In genomic region chr17:40121886-40122465, GRCh38 we compare ENCODE assay signal across 8 cellular contexts. TPM values are rescaled to one million over a fixed set of nuclear protein-coding genes. Genes with fewer than 3 reads are reported as not detected.
A peak's percentile ranks its signal among the peaks of the same experiment; 100 is the strongest.
DNase-seq lines count a peak whose midpoint lies in the region; ATAC-seq and TF ChIP-seq lines count a peak whose summit lies in the region.

Gene MSL1, plus strand, starts transcription at chr17:40121971. Its CDS starts 642 bp downstream, at chr17:40122613.

- H3K27me3 ChIP-seq in GM23248 (replicated peaks; ENCODE audit: insufficient read depth) (no peaks in the 10 kb centered on the region), heart right ventricle (no peaks in the 10 kb centered on the region), tibial nerve (no peaks in the 10 kb centered on the region)

- 2% methylated on average over 9 to 52 of the region's 71 CpGs for whole genome bisulfite sequencing in GM23248 (ENCODE audit: low coverage in 1 of 2, low lambda C conversion rate in 2 of 2, missing lambda C conversion rate in 2 of 2), 2 experiments
- WGBS in heart right ventricle, 2 donors = 0 to 1% methylated on average over 35 to 69 of the region's 71 CpGs
- WGBS in tibial nerve, 2 donors = 0% methylated on average over 11 to 28 of the region's 71 CpGs

- no peaks in the 10 kb centered on the region for H3K9me2 ChIP-seq in GM23248 (ENCODE audit: insufficient read depth)

- TF ChIP-seq POLR2A in NB4 (IDR thresholded peaks at IDR 0.05; ENCODE audit: extremely low read depth, insufficient read length) (peak; percentile 39), tibial nerve (IDR thresholded peaks at IDR 0.05) (peak; percentile 44 to 73)

- peaks cover 36% of the 10 kb centered on the region for H3K4me1 Mint-ChIP-seq in T-helper 1 cell treated with Interleukin-12 subunit alpha and Interleukin-12 subunit beta and Interleukin-4 antibody, amounts not matched to agents 30 μg/mL and 1 μg/mL, for 36 hours (ENCODE audit: low read depth)

- intact Hi-C loops in heart right ventricle (cut with DNase I) (loop anchor here in 2 of 10 donors (2.0 kb wide), 3 partner anchors 15 to 45 kb away; no protein-coding TSS in a partner anchor), posterior cingulate gyrus (cut with DNase I) (loop anchor here (1.0 kb wide), 1 partner anchor 9 kb away; no protein-coding TSS in a partner anchor)

- H3K27me3 Mint-ChIP-seq in T-helper 1 cell treated with Interleukin-12 subunit alpha and Interleukin-12 subunit beta and Interleukin-4 antibody, amounts not matched to agents 30 μg/mL and 1 μg/mL, for 36 hours (ENCODE audit: low read depth) = no peaks in the 10 kb centered on the region

- H3F3A ChIP-seq in GM23248 (ENCODE audit: insufficient read depth) = peaks cover 24% of the 10 kb centered on the region

- peak within 1 kb of the TSS; percentile 98 for H3K4me3 ChIP-seq in GM23248
- peak within 1 kb of the TSS; percentile 98 for H3K4me3 ChIP-seq in NB4 (ENCODE audit: low read depth, low read length)
- H3K4me3 ChIP-seq in heart right ventricle = peak within 1 kb of the TSS; percentile 89 to 100 (median 100)
- peak within 1 kb of the TSS; percentile 71 to 100 (median 81) for H3K4me3 ChIP-seq in tibial nerve

- DNase-seq in COR-L47 (lab: John Stamatoyannopoulos, UW) = peak; percentile 69
- peak; percentile 92 for DNase-seq in GM23248
- peak; percentile 88 for DNase-seq in NB4 (ENCODE audit: low read depth)
- DNase-seq in amniotic stem cell (lab: John Stamatoyannopoulos, UW) = peak; percentile 57
- DNase-seq in heart right ventricle = peak; percentile 90 to 92
- DNase-seq in posterior cingulate gyrus = peak; percentile 85 to 98 (median 88)
- peak; percentile 82 to 85 for DNase-seq in tibial nerve (ENCODE audit: low spot score in 2 of 2)

- TF ChIP-seq CTCF in NB4 (IDR thresholded peaks at IDR 0.05; ENCODE audit: low read depth, low read length) (no peak), heart right ventricle (IDR thresholded peaks at IDR 0.05) (no peak), tibial nerve (IDR thresholded peaks at IDR 0.05) (peak in 2 of 5 experiments; percentile 13 to 22)

- H3K27ac ChIP-seq in GM23248 (peak within 1 kb of the TSS; percentile 94), heart right ventricle (peak within 1 kb of the TSS; percentile 92 to 99 (median 97)), tibial nerve (peak within 1 kb of the TSS; percentile 98 to 100 (median 98))

- H3K79me2 ChIP-seq in GM23248 (ENCODE audit: insufficient read depth) = peaks cover 65% of the 10 kb centered on the region

- in situ Hi-C loops in GM23248 (cut with MboI) = no loop called here

- peak within 1 kb of the TSS; percentile 74 for H2AFZ ChIP-seq in GM23248

- peak within 1 kb of the TSS; percentile 65 for H3K27ac Mint-ChIP-seq in T-helper 1 cell treated with Interleukin-12 subunit alpha and Interleukin-12 subunit beta and Interleukin-4 antibody, amounts not matched to agents 30 μg/mL and 1 μg/mL, for 36 hours

- no peaks in the 10 kb centered on the region for H4K20me1 ChIP-seq in GM23248 (ENCODE audit: insufficient read depth)

- TF ChIP-seq EP300 in tibial nerve (IDR thresholded peaks at IDR 0.05) = peak; percentile 71 to 93

- peak within 1 kb of the TSS; percentile 95 for H3K4me2 ChIP-seq in GM23248 (ENCODE audit: unreplicated experiment)

- peaks cover 16% of the 10 kb centered on the region for H3K36me3 Mint-ChIP-seq in T-helper 1 cell treated with Interleukin-12 subunit alpha and Interleukin-12 subunit beta and Interleukin-4 antibody, amounts not matched to agents 30 μg/mL and 1 μg/mL, for 36 hours (ENCODE audit: low read depth)

- H3K36me3 ChIP-seq in GM23248 (ENCODE audit: low read depth) (peaks cover 13% of the 10 kb centered on the region; the same call in 1 of the 2 replicates), heart right ventricle (peaks cover 0 to 19% (median 7%) of the 10 kb centered on the region in 9 donors), tibial nerve (peaks cover 0 to 17% (median 0%) of the 10 kb centered on the region in 3 donors)

- H3K9me3 ChIP-seq in GM23248 (ENCODE audit: low read depth) (no peaks in the 10 kb centered on the region), heart right ventricle (no peaks in the 10 kb centered on the region), tibial nerve (no peaks in the 10 kb centered on the region)

- H3K4me1 ChIP-seq in GM23248 (ENCODE audit: insufficient read depth) (peaks cover 15% of the 10 kb centered on the region; the same call in 1 of the 2 replicates), heart right ventricle (peaks cover 5 to 39% (median 31%) of the 10 kb centered on the region in 9 donors), tibial nerve (peaks cover 0 to 46% (median 22%) of the 10 kb centered on the region in 4 donors)

- ATAC-seq in heart right ventricle = peak; percentile 89 to 93 (median 90)

- no peaks in the 10 kb centered on the region for H3K9me3 Mint-ChIP-seq in T-helper 1 cell treated with Interleukin-12 subunit alpha and Interleukin-12 subunit beta and Interleukin-4 antibody, amounts not matched to agents 30 μg/mL and 1 μg/mL, for 36 hours

- H3K9ac ChIP-seq in GM23248 = peak within 1 kb of the TSS; percentile 97

- peak within 1 kb of the TSS; percentile 80 for H3K4me3 Mint-ChIP-seq in T-helper 1 cell treated with Interleukin-12 subunit alpha and Interleukin-12 subunit beta and Interleukin-4 antibody, amounts not matched to agents 30 μg/mL and 1 μg/mL, for 36 hours

RNA-seq across cellular contexts. Expression of gene MSL1, which starts in this region (rescaled TPM):
- total RNA-seq in GM23248 (2014; rRNA removed; shearing (Covaris generic)) = 45.3 and 76.1 TPM in 2 replicates
- 8.9 and 9.0 TPM in 2 replicates for polyA plus RNA-seq in GM23248 (2016; fragmentation: Nextera tagmentation; extraction: Ambion mirVana)
- total RNA-seq in heart right ventricle = 10 to 100 TPM; 26.3 to 57.4 (median 37.7) TPM
- polyA plus RNA-seq in heart right ventricle = 10 to 100 TPM; 45.5 to 65.0 TPM
- 100 to 1,000 TPM in 3 of 4 donors, 10 to 100 TPM in 1; 78.0 to 113 (median 107) TPM for total RNA-seq in tibial nerve

Comparison
In these comparisons a context has a peak if more than half of its experiments do, and no peak if none do; other contexts are left out.
1. Peak in every context shown above with its lines: DNase-seq, ATAC-seq, H3K4me3 ChIP-seq and H3K27ac ChIP-seq.